17 cellular contexts compared by ENCODE assay signal in the genomic region with DNA sequence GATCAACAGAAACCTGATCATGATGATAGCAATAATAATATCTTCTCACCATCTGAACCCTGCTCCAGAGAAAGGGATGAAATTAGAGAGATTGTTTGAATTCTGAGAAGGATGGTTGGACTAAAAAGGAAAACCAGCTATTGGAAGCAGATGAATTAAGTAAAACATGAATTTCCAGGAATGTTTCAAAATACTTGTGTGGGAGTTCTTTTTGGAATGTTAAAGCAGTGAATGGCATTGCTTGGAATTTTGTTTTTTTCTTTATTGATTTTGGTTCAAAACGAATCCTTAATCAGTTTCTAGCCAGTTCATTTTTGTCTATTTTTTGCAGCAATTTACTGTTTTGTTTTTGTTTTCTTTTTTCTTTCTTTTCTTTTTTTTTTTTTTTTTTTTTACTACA.
A peak's percentile ranks its signal among the peaks of the same experiment; 100 is the strongest.
DNase-seq lines count a peak whose midpoint lies in the region; ATAC-seq, FAIRE-seq and TF ChIP-seq lines count a peak whose summit lies in the region.
"Had no signal": no experiment of that assay in that cellular context is flagged by ENCODE, and none has a peak within 500 bp of the region (broad histone marks: within the 10 kb centered on the region; RNA-seq: fewer than 3 reads in every experiment).

No MANE protein-coding gene starts in this region.

- H2BK20ac ChIP-seq in H1 (ENCODE audit: low read length), result no peak overlapping the region

- DNase-seq in EH (ENCODE audit: low read depth) (peak; percentile 28), H1 (ENCODE audit: low read depth in 1 of 2, low spot score in 2 of 2) (no peak), renal cortical epithelial cell (ENCODE audit: low read depth) (peak; percentile 40), mesendoderm (no peak)
- DNase-seq: CD4-positive, CD25-positive, alpha-beta regulatory T cell; Kasumi-1; NCI-H1436; NCI-H187 treated with DMSO at 0.1 percent for 48 hours; PC-9; SHP77 treated with DMSO at 0.1 percent for 48 hours had no signal

- H3K23me2 ChIP-seq in H1 (ENCODE audit: low read depth, low read length), result no peaks in the 10 kb centered on the region

- H4K5ac ChIP-seq in H1 (ENCODE audit: insufficient read length, low read depth, low read length), result no peak overlapping the region
- no peak overlapping the region for H4K5ac ChIP-seq in mesendoderm (ENCODE audit: low read length)

- H3K27ac ChIP-seq in H1 (ENCODE audit: low read depth, low read length) (no peak overlapping the region), mesendoderm (ENCODE audit: low read depth, low read length) (no peak overlapping the region)
- H3K27ac ChIP-seq: RWPE1, SK-N-MC had no signal

- H2AFZ ChIP-seq in H1 (ENCODE audit: low read length), result no peak overlapping the region
- H2AFZ ChIP-seq: PC-9 had no signal

- H3K4me3 ChIP-seq in H1 (ENCODE audit: extremely low read depth in 1 of 4, insufficient read depth in 2 of 4, low read depth in 3 of 4, low read length in 4 of 4) (no peak overlapping the region), mesendoderm (ENCODE audit: low read length) (no peak overlapping the region)
- H3K4me3 ChIP-seq: HAP-1, PC-9, SK-N-MC had no signal

- H2BK15ac ChIP-seq in H1 (ENCODE audit: low read length), result no peak overlapping the region
- no peak overlapping the region for H2BK15ac ChIP-seq in mesendoderm (replicated peaks; ENCODE audit: low read depth)

- H3K27me3 ChIP-seq in H1 (replicated peaks in 1 of 4; ENCODE audit: control insufficient read depth in 3 of 4, extremely low read depth in 1 of 4, insufficient read depth in 3 of 4, low read length in 3 of 4) (no peaks in the 10 kb centered on the region), mesendoderm (ENCODE audit: insufficient read depth, low read length, poor library complexity) (no peaks in the 10 kb centered on the region)

- POLR2A ChIA-PET in H1 (lab: Charles Lee; ENCODE audit: partially characterized antibody), result no interaction called here

- no peak overlapping the region for H3K56ac ChIP-seq in H1 (replicated peaks; ENCODE audit: insufficient read length, low read depth, low read length)
- no peak overlapping the region for H3K56ac ChIP-seq in mesendoderm (ENCODE audit: low read length)

- TF ChIP-seq CTCF in H1 (IDR thresholded peaks at IDR 0.05; ENCODE audit: control extremely low read depth in 1 of 3, insufficient read depth in 1 of 3, low read depth in 1 of 3, low read length in 3 of 3), result no peak

- H3K36me3 ChIP-seq in H1 (ENCODE audit: control insufficient read depth in 2 of 4, insufficient read depth in 4 of 4, low read length in 3 of 4) (no peaks in the 10 kb centered on the region), mesendoderm (ENCODE audit: control insufficient read depth, insufficient read depth, low read length) (no peaks in the 10 kb centered on the region)
- H3K36me3 ChIP-seq: HAP-1 had no signal

- H3K4ac ChIP-seq in H1 (replicated peaks; ENCODE audit: insufficient read length, low read depth, low read length), result no peak overlapping the region
- H3K4ac ChIP-seq in mesendoderm (ENCODE audit: low read depth, low read length), result no peak overlapping the region

- no peaks in the 10 kb centered on the region for H3K9me3 ChIP-seq in H1 (ENCODE audit: insufficient read depth in 2 of 2, low read depth in 1 of 2, low read length in 1 of 2)
- H3K9me3 ChIP-seq: HAP-1 had no signal

- CTCF ChIA-PET in H1 (lab: Charles Lee; ENCODE audit: partially characterized antibody), result interaction anchor here (1.4 to 1.5 kb wide), 2 partner anchors 10 to 149 kb away, joined by 3 read pairs; no protein-coding TSS in a partner anchor

- FAIRE-seq in H1 (lab: Jason Lieb, UNC), result peak; percentile 45
- peak; percentile 91 for FAIRE-seq in islet of Langerhans (lab: Jason Lieb, UNC)

- no peak overlapping the region for H3K4me2 ChIP-seq in H1 (ENCODE audit: insufficient read depth in 1 of 2, low read depth in 2 of 2, low read length in 2 of 2)
- H3K4me2 ChIP-seq in mesendoderm (ENCODE audit: low read length), result no peak overlapping the region

- no peak overlapping the region for H2BK120ac ChIP-seq in H1 (replicated peaks; ENCODE audit: low read depth, low read length)
- H2BK120ac ChIP-seq in mesendoderm (ENCODE audit: low read depth, low read length), result no peak overlapping the region

- H3K79me2 ChIP-seq in H1 (ENCODE audit: control insufficient read depth in 1 of 2, insufficient read depth in 2 of 2, low read length in 2 of 2), result peaks cover 0 to 2% of the 10 kb centered on the region in 2 experiments; a peak in 1 of 4 replicates
- no peaks in the 10 kb centered on the region for H3K79me2 ChIP-seq in mesendoderm (ENCODE audit: control insufficient read depth, insufficient read depth, low read length)

- H4K91ac ChIP-seq in H1 (replicated peaks; ENCODE audit: insufficient read length, low read length), result no peak overlapping the region

- H2AK5ac ChIP-seq in H1 (ENCODE audit: low read depth, low read length) (no peak overlapping the region), mesendoderm (ENCODE audit: low read length) (no peak overlapping the region)

- H3K18ac ChIP-seq in H1 (ENCODE audit: extremely low read depth, low read length) (no peak overlapping the region), mesendoderm (ENCODE audit: low read length) (no peak overlapping the region)

- H3K9ac ChIP-seq in H1 (replicated peaks in 1 of 4; ENCODE audit: extremely low read depth in 1 of 4, low read depth in 3 of 4, low read length in 3 of 4), result no peak overlapping the region
- H3K9ac ChIP-seq in mesendoderm (ENCODE audit: low read length), result no peak overlapping the region

- no peak for TF ChIP-seq POLR2A in H1 (IDR thresholded peaks at IDR 0.05; ENCODE audit: control extremely low read depth in 1 of 2, low read depth in 2 of 2, low read length in 2 of 2)

- TF ChIP-seq EP300 in H1 (IDR thresholded peaks at IDR 0.05; ENCODE audit: borderline replicate concordance in 1 of 2, low read depth in 2 of 2, low read length in 2 of 2), result no peak

- no peak for TF ChIP-seq RAD21 in H1 (IDR thresholded peaks at IDR 0.05 in 1 of 2, conservative IDR thresholded peaks at IDR 0.05 in 1 of 2; ENCODE audit: low read depth in 2 of 2, low read length in 2 of 2)

- H3K79me1 ChIP-seq in H1 (ENCODE audit: low read depth, low read length), result no peaks in the 10 kb centered on the region
- no peaks in the 10 kb centered on the region for H3K79me1 ChIP-seq in mesendoderm (ENCODE audit: low read length)

- no peak overlapping the region for H3K14ac ChIP-seq in H1 (ENCODE audit: insufficient read length)

- H4K8ac ChIP-seq in H1 (ENCODE audit: extremely low read depth, insufficient read depth, low read length) (no peak overlapping the region), mesendoderm (ENCODE audit: low read depth, low read length) (no peak overlapping the region)

- WGBS in H1 (ENCODE audit: extremely low coverage in 1 of 2, insufficient coverage in 1 of 2, insufficient read length in 1 of 2, insufficient replicate concordance in 2 of 2, low coverage in 1 of 2, low lambda C conversion rate in 2 of 2, missing lambda C conversion rate in 1 of 2), 2 experiments, result 100% methylated on average over 1 of the region's 1 CpG; no CpG with 5 or more reads in 1 of the 2 experiments
- WGBS in mesendoderm (ENCODE audit: extremely low coverage, insufficient coverage, low lambda C conversion rate), result no CpG with 5 or more reads among the region's 1 CpG

- H4K20me1 ChIP-seq in H1 (replicated peaks in 1 of 2; ENCODE audit: control insufficient read depth in 1 of 2, insufficient read depth in 2 of 2, low read length in 2 of 2), result no peaks in the 10 kb centered on the region

- H3K4me1 ChIP-seq in H1 (replicated peaks in 1 of 4; ENCODE audit: control insufficient read depth in 3 of 4, insufficient read depth in 4 of 4, low read length in 3 of 4), result peaks cover 0 to 10% (median 6%) of the 10 kb centered on the region in 4 experiments; a peak in 5 of 7 replicates
- no peaks in the 10 kb centered on the region for H3K4me1 ChIP-seq in mesendoderm (ENCODE audit: control insufficient read depth, low read depth, low read length)

- H2BK5ac ChIP-seq in H1 (ENCODE audit: low read depth, low read length), result no peak overlapping the region
- no peak overlapping the region for H2BK5ac ChIP-seq in mesendoderm (ENCODE audit: low read length)

- ATAC-seq in GM21381 (IDR thresholded peaks at IDR 0.05; ENCODE audit: unreplicated experiment), result no peak
- ATAC-seq in HG02678 (IDR thresholded peaks at IDR 0.05; ENCODE audit: unreplicated experiment), result no peak
- no peak for ATAC-seq in HG02973 (IDR thresholded peaks at IDR 0.05; ENCODE audit: unreplicated experiment)

- H3K23ac ChIP-seq in H1 (ENCODE audit: insufficient read length) (no peak overlapping the region), mesendoderm (ENCODE audit: low read length) (no peak overlapping the region)

- H2BK12ac ChIP-seq in H1 (ENCODE audit: low read depth, low read length), result no peak overlapping the region

TF ChIP-seq in H1, 55 proteins besides CTCF, POLR2A, EP300 and RAD21:
- TF ChIP-seq BRCA1 (IDR thresholded peaks at IDR 0.05; ENCODE audit: low read depth, low read length) (no peak), EZH2 (IDR thresholded peaks at IDR 0.05; ENCODE audit: low read depth, low read length, severe bottlenecking) (no peak), POU5F1 (IDR thresholded peaks at IDR 0.05; ENCODE audit: low read depth, low read length) (no peak), HDAC6 (IDR thresholded peaks at IDR 0.05; ENCODE audit: low read depth, low read length) (no peak), KDM4A (IDR thresholded peaks at IDR 0.05; ENCODE audit: low read depth, low read length, severe bottlenecking) (no peak), CHD2 (IDR thresholded peaks at IDR 0.05; ENCODE audit: low read length) (no peak), KDM1A (IDR thresholded peaks at IDR 0.05; ENCODE audit: borderline replicate concordance, low read length) (no peak), RFX5 (IDR thresholded peaks at IDR 0.05; ENCODE audit: borderline replicate concordance, low read depth, low read length) (no peak), CBX8 (IDR thresholded peaks at IDR 0.05; ENCODE audit: borderline replicate concordance, low read depth, low read length) (no peak)
- TF ChIP-seq, protein P1, sequence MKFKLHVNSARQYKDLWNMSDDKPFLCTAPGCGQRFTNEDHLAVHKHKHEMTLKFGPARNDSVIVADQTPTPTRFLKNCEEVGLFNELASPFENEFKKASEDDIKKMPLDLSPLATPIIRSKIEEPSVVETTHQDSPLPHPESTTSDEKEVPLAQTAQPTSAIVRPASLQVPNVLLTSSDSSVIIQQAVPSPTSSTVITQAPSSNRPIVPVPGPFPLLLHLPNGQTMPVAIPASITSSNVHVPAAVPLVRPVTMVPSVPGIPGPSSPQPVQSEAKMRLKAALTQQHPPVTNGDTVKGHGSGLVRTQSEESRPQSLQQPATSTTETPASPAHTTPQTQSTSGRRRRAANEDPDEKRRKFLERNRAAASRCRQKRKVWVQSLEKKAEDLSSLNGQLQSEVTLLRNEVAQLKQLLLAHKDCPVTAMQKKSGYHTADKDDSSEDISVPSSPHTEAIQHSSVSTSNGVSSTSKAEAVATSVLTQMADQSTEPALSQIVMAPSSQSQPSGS (IDR thresholded peaks at IDR 0.05; ENCODE audit: low read length), result no peak

Comparison
In these comparisons a context has a peak if more than half of its experiments do, and no peak if none do; other contexts are left out.
1. DNase-seq: peak in EH (single experiment) and renal cortical epithelial cell (single experiment); none in H1 (0 of 2) and mesendoderm (single experiment).